In genomic region chr16:30068750-30069574, GRCh38 we compare ENCODE assay signal across 1 cellular context.
TF ChIP-seq lines count a peak whose summit lies in the region.

No MANE protein-coding gene starts in this region.

TF ChIP-seq in K562, 482 proteins besides CTCF, POLR2A, EP300 and RAD21:
- TF ChIP-seq ZNF146 (CRISPR knock-in tag; IDR thresholded peaks at IDR 0.05; ENCODE audit: unreplicated experiment) (no peak), CCNT2 (IDR thresholded peaks at IDR 0.05; ENCODE audit: borderline replicate concordance, extremely low read depth, insufficient read length, low read depth, low read length) (peak; percentile 19), HMGXB4 (CRISPR knock-in tag; IDR thresholded peaks at IDR 0.05) (0 out of 2 replicates have a peak, but pooled peaks have one; percentile 33), ZFX (CRISPR knock-in tag; IDR thresholded peaks at IDR 0.05) (0 out of 2 replicates have a peak, but pooled peaks have one; percentile 28), ZC3H4 (CRISPR knock-in tag; IDR thresholded peaks at IDR 0.05; ENCODE audit: borderline replicate concordance) (peak; percentile 56; the same call in 1 of the 2 replicates), ZNF282 (CRISPR knock-in tag; IDR thresholded peaks at IDR 0.05) (0 out of 2 replicates have a peak, but pooled peaks have one; percentile 65), POLR2AphosphoS5 (IDR thresholded peaks at IDR 0.05; ENCODE audit: control insufficient read depth, insufficient read depth, low read depth, low read length) (peak; percentile 68; the same call in 1 of the 2 replicates), SIN3A (IDR thresholded peaks at IDR 0.05; ENCODE audit: borderline replicate concordance in 2 of 2, control insufficient read depth in 1 of 2, low read depth in 2 of 2, low read length in 2 of 2) (0 out of 4 replicates have a peak, but pooled peaks of 1 of the 2 experiments have one; percentile 35), COPS2 (conservative IDR thresholded peaks at IDR 0.05) (no peak), ELF4 (CRISPR knock-in tag; IDR thresholded peaks at IDR 0.05) (no peak), THAP12 (CRISPR knock-in tag; IDR thresholded peaks at IDR 0.05) (no peak), ZBED1 (IDR thresholded peaks at IDR 0.05) (peak; percentile 39; the same call in 1 of the 2 replicates), CHD2 (IDR thresholded peaks at IDR 0.05; ENCODE audit: low read depth, low read length) (peak; percentile 43; the same call in 1 of the 2 replicates), NR1H2 (CRISPR knock-in tag; IDR thresholded peaks at IDR 0.05) (no peak), SMC3 (conservative IDR thresholded peaks at IDR 0.05; ENCODE audit: insufficient read depth, low read depth, low read length) (0 out of 2 replicates have a peak, but pooled peaks have one; percentile 9), POLR2G (IDR thresholded peaks at IDR 0.05; ENCODE audit: low read depth, low read length) (0 out of 2 replicates have a peak, but pooled peaks have one; percentile 9), REST (CRISPR knock-in tag; IDR thresholded peaks at IDR 0.05; ENCODE audit: low read depth) (no peak), CHD1 (IDR thresholded peaks at IDR 0.05; ENCODE audit: low read length) (peak; percentile 21), ZNF232 (CRISPR knock-in tag; IDR thresholded peaks at IDR 0.05) (no peak), JUND (IDR thresholded peaks at IDR 0.05; ENCODE audit: borderline replicate concordance, low read depth, low read length) (no peak), JUND (tag; IDR thresholded peaks at IDR 0.05; ENCODE audit: borderline replicate concordance, low read depth, low read length) (no peak), RBM14 (IDR thresholded peaks at IDR 0.05; ENCODE audit: borderline replicate concordance, insufficient read depth, low read depth, low read length) (no peak)
- TF ChIP-seq, protein P1, sequence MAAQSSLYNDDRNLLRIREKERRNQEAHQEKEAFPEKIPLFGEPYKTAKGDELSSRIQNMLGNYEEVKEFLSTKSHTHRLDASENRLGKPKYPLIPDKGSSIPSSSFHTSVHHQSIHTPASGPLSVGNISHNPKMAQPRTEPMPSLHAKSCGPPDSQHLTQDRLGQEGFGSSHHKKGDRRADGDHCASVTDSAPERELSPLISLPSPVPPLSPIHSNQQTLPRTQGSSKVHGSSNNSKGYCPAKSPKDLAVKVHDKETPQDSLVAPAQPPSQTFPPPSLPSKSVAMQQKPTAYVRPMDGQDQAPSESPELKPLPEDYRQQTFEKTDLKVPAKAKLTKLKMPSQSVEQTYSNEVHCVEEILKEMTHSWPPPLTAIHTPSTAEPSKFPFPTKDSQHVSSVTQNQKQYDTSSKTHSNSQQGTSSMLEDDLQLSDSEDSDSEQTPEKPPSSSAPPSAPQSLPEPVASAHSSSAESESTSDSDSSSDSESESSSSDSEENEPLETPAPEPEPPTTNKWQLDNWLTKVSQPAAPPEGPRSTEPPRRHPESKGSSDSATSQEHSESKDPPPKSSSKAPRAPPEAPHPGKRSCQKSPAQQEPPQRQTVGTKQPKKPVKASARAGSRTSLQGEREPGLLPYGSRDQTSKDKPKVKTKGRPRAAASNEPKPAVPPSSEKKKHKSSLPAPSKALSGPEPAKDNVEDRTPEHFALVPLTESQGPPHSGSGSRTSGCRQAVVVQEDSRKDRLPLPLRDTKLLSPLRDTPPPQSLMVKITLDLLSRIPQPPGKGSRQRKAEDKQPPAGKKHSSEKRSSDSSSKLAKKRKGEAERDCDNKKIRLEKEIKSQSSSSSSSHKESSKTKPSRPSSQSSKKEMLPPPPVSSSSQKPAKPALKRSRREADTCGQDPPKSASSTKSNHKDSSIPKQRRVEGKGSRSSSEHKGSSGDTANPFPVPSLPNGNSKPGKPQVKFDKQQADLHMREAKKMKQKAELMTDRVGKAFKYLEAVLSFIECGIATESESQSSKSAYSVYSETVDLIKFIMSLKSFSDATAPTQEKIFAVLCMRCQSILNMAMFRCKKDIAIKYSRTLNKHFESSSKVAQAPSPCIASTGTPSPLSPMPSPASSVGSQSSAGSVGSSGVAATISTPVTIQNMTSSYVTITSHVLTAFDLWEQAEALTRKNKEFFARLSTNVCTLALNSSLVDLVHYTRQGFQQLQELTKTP (IDR thresholded peaks at IDR 0.05; ENCODE audit: low read depth in 1 of 2, partially characterized antibody in 2 of 2), result no peak
- TF ChIP-seq, protein P2, sequence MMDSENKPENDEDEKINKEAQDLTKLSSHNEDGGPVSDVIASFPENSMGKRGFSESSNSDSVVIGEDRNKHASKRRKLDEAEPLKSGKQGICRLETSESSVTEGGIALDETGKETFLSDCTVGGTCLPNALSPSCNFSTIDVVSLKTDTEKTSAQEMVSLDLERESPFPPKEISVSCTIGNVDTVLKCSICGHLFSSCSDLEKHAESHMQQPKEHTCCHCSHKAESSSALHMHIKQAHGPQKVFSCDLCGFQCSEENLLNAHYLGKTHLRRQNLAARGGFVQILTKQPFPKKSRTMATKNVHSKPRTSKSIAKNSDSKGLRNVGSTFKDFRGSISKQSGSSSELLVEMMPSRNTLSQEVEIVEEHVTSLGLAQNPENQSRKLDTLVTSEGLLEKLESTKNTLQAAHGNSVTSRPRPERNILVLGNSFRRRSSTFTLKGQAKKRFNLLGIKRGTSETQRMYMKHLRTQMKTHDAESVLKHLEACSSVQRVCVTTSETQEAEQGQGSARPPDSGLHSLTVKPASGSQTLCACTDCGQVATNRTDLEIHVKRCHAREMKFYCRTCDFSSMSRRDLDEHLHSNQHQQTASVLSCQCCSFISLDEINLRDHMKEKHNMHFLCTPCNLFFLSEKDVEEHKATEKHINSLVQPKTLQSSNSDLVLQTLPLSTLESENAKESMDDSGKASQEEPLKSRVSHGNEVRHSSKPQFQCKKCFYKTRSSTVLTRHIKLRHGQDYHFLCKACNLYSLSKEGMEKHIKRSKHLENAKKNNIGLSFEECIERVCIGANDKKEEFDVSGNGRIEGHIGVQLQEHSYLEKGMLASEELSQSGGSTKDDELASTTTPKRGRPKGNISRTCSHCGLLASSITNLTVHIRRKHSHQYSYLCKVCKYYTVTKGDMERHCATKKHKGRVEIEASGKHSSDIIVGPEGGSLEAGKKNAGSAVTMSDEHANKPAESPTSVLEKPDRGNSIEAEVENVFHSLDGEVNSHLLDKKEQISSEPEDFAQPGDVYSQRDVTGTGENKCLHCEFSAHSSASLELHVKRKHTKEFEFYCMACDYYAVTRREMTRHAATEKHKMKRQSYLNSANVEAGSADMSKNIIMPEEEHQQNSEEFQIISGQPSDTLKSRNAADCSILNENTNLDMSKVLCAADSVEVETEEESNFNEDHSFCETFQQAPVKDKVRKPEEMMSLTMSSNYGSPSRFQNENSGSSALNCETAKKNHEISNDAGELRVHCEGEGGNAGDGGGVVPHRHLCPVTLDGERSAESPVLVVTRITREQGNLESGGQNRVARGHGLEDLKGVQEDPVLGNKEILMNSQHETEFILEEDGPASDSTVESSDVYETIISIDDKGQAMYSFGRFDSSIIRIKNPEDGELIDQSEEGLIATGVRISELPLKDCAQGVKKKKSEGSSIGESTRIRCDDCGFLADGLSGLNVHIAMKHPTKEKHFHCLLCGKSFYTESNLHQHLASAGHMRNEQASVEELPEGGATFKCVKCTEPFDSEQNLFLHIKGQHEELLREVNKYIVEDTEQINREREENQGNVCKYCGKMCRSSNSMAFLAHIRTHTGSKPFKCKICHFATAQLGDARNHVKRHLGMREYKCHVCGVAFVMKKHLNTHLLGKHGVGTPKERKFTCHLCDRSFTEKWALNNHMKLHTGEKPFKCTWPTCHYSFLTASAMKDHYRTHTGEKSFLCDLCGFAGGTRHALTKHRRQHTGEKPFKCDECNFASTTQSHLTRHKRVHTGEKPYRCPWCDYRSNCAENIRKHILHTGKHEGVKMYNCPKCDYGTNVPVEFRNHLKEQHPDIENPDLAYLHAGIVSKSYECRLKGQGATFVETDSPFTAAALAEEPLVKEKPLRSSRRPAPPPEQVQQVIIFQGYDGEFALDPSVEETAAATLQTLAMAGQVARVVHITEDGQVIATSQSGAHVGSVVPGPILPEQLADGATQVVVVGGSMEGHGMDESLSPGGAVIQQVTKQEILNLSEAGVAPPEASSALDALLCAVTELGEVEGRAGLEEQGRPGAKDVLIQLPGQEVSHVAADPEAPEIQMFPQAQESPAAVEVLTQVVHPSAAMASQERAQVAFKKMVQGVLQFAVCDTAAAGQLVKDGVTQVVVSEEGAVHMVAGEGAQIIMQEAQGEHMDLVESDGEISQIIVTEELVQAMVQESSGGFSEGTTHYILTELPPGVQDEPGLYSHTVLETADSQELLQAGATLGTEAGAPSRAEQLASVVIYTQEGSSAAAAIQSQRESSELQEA (IDR thresholded peaks at IDR 0.05; ENCODE audit: low read depth), result no peak
